ENCODE assay signal across 8 cellular contexts in the genomic region with DNA sequence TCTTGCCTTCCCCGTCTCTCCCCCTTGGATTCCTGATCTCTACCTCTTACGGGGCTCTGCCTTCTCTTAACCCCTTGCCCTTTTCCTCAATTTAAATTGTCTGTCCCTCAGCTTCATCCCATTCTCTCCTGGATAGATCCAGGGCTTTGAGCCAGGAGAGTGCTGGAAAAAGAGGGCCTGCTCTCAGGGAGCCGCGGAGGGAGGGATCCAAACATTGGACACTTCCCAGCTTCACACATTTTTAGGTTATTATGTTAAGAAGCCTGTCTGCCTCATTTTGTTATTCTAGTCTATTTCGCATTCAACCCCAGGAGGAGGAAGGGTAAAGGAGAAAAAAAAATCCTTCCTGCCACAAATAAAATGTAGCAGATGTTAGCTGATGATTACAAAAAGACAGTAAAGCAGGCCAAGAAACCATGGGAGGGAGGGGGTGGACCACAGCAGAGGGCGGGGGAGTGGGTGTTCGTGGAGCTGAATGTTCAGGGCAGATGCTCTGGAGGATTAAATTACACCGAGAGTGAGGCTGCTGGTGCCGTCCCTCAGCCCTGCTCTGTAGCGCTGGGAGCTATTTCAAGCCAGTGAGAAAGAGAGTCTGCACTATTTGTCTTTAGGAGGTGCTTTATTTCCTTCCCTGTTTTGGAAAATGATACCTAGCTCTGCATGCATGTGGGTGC.
DNase-seq lines count a peak whose midpoint lies in the region; ATAC-seq and TF ChIP-seq lines count a peak whose summit lies in the region.

No MANE protein-coding gene starts in this region.

- H3K36me3 ChIP-seq in esophagus muscularis mucosa (no peaks in the 10 kb centered on the region), neuronal stem cell (replicated peaks in 1 of 2; ENCODE audit: control insufficient read depth in 2 of 2, insufficient read depth in 2 of 2, low read length in 2 of 2) (no peaks in the 10 kb centered on the region)

- no peaks in the 10 kb centered on the region for H3K36me3 Mint-ChIP-seq in activated CD8-positive, alpha-beta T cell treated with anti-CD3 and anti-CD28 coated beads for 36 hours (ENCODE audit: low read depth)

- WGBS in esophagus muscularis mucosa, result 5% methylated on average over 10 of the region's 10 CpGs
- no CpG with 5 or more reads among the region's 10 CpGs for WGBS in neuronal stem cell (ENCODE audit: extremely low coverage in 2 of 2, insufficient read length in 2 of 2, insufficient replicate concordance in 1 of 2), 2 donors

- H3K9ac ChIP-seq in neuronal stem cell (ENCODE audit: low read depth, low read length, poor library complexity), result no peak overlapping the region

- H2BK5ac ChIP-seq in neuronal stem cell (ENCODE audit: low read length), result no peak overlapping the region

- H3K4ac ChIP-seq in neuronal stem cell (ENCODE audit: low read length), result no peak overlapping the region

- H3K4me2 ChIP-seq in neuronal stem cell (ENCODE audit: insufficient read depth, low read length, poor library complexity, severe bottlenecking), result no peak overlapping the region

- TF ChIP-seq POLR2A in esophagus muscularis mucosa (IDR thresholded peaks at IDR 0.05; ENCODE audit: low read depth), result no peak

- TF ChIP-seq CTCF in AG10803 (conservative IDR thresholded peaks at IDR 0.05; ENCODE audit: low read length) (no peak), esophagus muscularis mucosa (IDR thresholded peaks at IDR 0.05) (no peak), foreskin keratinocyte (conservative IDR thresholded peaks at IDR 0.05) (no peak)
- TF ChIP-seq CTCF in activated CD8-positive, alpha-beta T cell treated with anti-CD3 and anti-CD28 coated beads for 36 hours (IDR thresholded peaks at IDR 0.05), result no peak

- H3K14ac ChIP-seq in neuronal stem cell (ENCODE audit: low read length), result no peak overlapping the region

- H3K27me3 Mint-ChIP-seq in activated CD8-positive, alpha-beta T cell treated with anti-CD3 and anti-CD28 coated beads for 36 hours, result peaks cover 8% of the 10 kb centered on the region

- H3K27ac ChIP-seq in esophagus muscularis mucosa (replicated peaks in 1 of 4) (peak overlapping the region; percentile 50 to 79 (median 67)), neuronal stem cell (replicated peaks; ENCODE audit: low read length) (peak overlapping the region; percentile 41), foreskin keratinocyte (no peak overlapping the region)

- no peak overlapping the region for H2AK5ac ChIP-seq in neuronal stem cell (ENCODE audit: low read depth, low read length)

- ATAC-seq in activated CD8-positive, alpha-beta T cell treated with anti-CD3 and anti-CD28 coated beads for 36 hours, result no peak
- ATAC-seq in foreskin keratinocyte (no peak), GM18858 (IDR thresholded peaks at IDR 0.05; ENCODE audit: unreplicated experiment) (no peak)

- TF ChIP-seq EP300 in esophagus muscularis mucosa (IDR thresholded peaks at IDR 0.05), result no peak

- H4K91ac ChIP-seq in neuronal stem cell (ENCODE audit: low read depth, low read length, poor library complexity), result no peak overlapping the region

- peak; percentile 98 for DNase-seq in AG10803 (ENCODE audit: low read depth)
- DNase-seq in Jurkat, Clone E6-1 (ENCODE audit: low read depth, low spot score), result peak; percentile 90
- peak; percentile 77 for DNase-seq in SHP77 treated with DMSO at 0.1 percent for 48 hours (lab: John Stamatoyannopoulos, UW)
- peak; percentile 94 for DNase-seq in esophagus muscularis mucosa (ENCODE audit: extremely low spot score)
- no peak for DNase-seq in neuronal stem cell (ENCODE audit: low spot score)
- no peak for DNase-seq in activated CD8-positive, alpha-beta T cell treated with anti-CD3 and anti-CD28 coated beads for 36 hours
- no peak for DNase-seq in foreskin keratinocyte

- H3K9me3 Mint-ChIP-seq in activated CD8-positive, alpha-beta T cell treated with anti-CD3 and anti-CD28 coated beads for 36 hours, result no peaks in the 10 kb centered on the region

- H2AFZ ChIP-seq in neuronal stem cell (ENCODE audit: low read length), result peak overlapping the region; percentile 33

- H3K23ac ChIP-seq in neuronal stem cell (ENCODE audit: low read depth, low read length, poor library complexity), result no peak overlapping the region

- H3K27me3 ChIP-seq in esophagus muscularis mucosa (no peaks in the 10 kb centered on the region), neuronal stem cell (ENCODE audit: control insufficient read depth in 3 of 3, insufficient read depth in 3 of 3, low read depth in 1 of 3, low read length in 3 of 3) (peaks cover 0 to 31% (median 0%) of the 10 kb centered on the region in 3 experiments), foreskin keratinocyte (no peaks in the 10 kb centered on the region)

- H3K4me1 ChIP-seq in esophagus muscularis mucosa (peaks cover 23 to 37% (median 36%) of the 10 kb centered on the region in 4 donors), neuronal stem cell (ENCODE audit: control insufficient read depth in 2 of 2, insufficient read depth in 1 of 2, low read depth in 1 of 2, low read length in 2 of 2) (peaks cover 21 to 27% of the 10 kb centered on the region in 2 donors), foreskin keratinocyte (peaks cover 25% of the 10 kb centered on the region)

- H3K79me1 ChIP-seq in neuronal stem cell (ENCODE audit: low read depth, low read length), result no peaks in the 10 kb centered on the region

- H3K27ac Mint-ChIP-seq in activated CD8-positive, alpha-beta T cell treated with anti-CD3 and anti-CD28 coated beads for 36 hours, result no peak overlapping the region

- no peak overlapping the region for H2BK15ac ChIP-seq in neuronal stem cell (ENCODE audit: low read length)

- no peak overlapping the region for H3K4me3 Mint-ChIP-seq in activated CD8-positive, alpha-beta T cell treated with anti-CD3 and anti-CD28 coated beads for 36 hours

- CTCF ChIA-PET in activated CD8-positive, alpha-beta T cell treated with anti-CD3 and anti-CD28 coated beads for 36 hours (lab: Charles Lee), result interaction anchor here (0.6 to 4.8 kb wide), 4 partner anchors 15 to 85 kb away, joined by 3 to 35 read pairs (median 14); no protein-coding TSS in a partner anchor

- H3K9me3 ChIP-seq in esophagus muscularis mucosa, result no peaks in the 10 kb centered on the region
- H3K9me3 ChIP-seq in neuronal stem cell (replicated peaks in 1 of 2; ENCODE audit: control insufficient read depth in 2 of 2, insufficient read depth in 1 of 2, low read depth in 1 of 2, low read length in 2 of 2), result peaks cover 0 to 28% of the 10 kb centered on the region in 2 donors

- intact Hi-C loops in esophagus muscularis mucosa (cut with DNase I), result loop anchor here (5.0 kb wide), 1 partner anchor 82 kb away; the partner anchor contains the start of gene SUB1
- intact Hi-C loops in activated CD8-positive, alpha-beta T cell treated with anti-CD3 and anti-CD28 coated beads for 36 hours (cut with micrococcal nuclease), result no loop called here

- no peak overlapping the region for H3K18ac ChIP-seq in neuronal stem cell (ENCODE audit: low read length)

- H3K4me1 Mint-ChIP-seq in activated CD8-positive, alpha-beta T cell treated with anti-CD3 and anti-CD28 coated beads for 36 hours (ENCODE audit: low read depth), result peaks cover 8% of the 10 kb centered on the region

- POLR2A ChIA-PET in activated CD8-positive, alpha-beta T cell treated with anti-CD3 and anti-CD28 coated beads for 36 hours (lab: Charles Lee), result interaction anchor here (1.3 kb wide), 1 partner anchor 33 kb away, joined by 4 read pairs; no protein-coding TSS in a partner anchor

- H2BK12ac ChIP-seq in neuronal stem cell (ENCODE audit: low read length), result no peak overlapping the region

- no peak overlapping the region for H2BK120ac ChIP-seq in neuronal stem cell (ENCODE audit: low read depth, low read length)

- no peak overlapping the region for H4K8ac ChIP-seq in neuronal stem cell (ENCODE audit: low read depth, low read length)

- H3K4me3 ChIP-seq in AG10803 (ENCODE audit: low read length) (peak overlapping the region; percentile 7), esophagus muscularis mucosa (peak overlapping the region in 2 of 4 donors; percentile 0 to 23), neuronal stem cell (ENCODE audit: low read length in 2 of 2) (peak overlapping the region in 1 of 2 donors; percentile 1)
- peak overlapping the region; percentile 34 for H3K4me3 ChIP-seq in Jurkat, Clone E6-1 (ENCODE audit: low read length)

Comparison
In these comparisons a context has a peak if more than half of its experiments do, and no peak if none do; other contexts are left out.
1. DNase-seq: peak in AG10803 (single experiment), Jurkat, Clone E6-1 (single experiment), SHP77 treated with DMSO at 0.1 percent for 48 hours (single experiment) and esophagus muscularis mucosa (single experiment); none in neuronal stem cell (single experiment), activated CD8-positive, alpha-beta T cell treated with anti-CD3 and anti-CD28 coated beads for 36 hours (single experiment) and foreskin keratinocyte (0 of 2).